ENCODE assay signal across 30 cellular contexts in the genomic region with DNA sequence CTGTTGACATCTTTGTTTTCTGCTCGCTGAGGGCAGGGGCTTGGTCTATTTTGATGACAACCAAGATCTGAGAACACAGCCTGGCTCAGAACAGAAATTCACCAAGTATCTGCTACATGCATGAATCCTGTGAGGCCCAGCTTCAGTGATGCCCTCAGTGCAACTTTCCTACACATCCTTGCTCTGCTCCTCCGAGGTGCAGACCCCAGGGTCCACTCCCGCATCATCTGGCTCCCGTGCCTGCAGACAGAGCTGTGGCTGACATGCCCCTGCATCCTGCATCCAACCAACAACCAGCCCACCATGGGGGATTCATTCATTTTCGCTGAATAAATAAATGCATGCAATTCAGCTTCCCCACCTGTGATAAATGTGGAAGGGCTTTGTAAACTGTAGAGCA.
"Had no signal": no experiment of that assay in that cellular context is flagged by ENCODE, and none has a peak within 500 bp of the region (broad histone marks: within the 10 kb centered on the region; RNA-seq: fewer than 3 reads in every experiment).

No MANE protein-coding gene starts in this region.

- ATAC-seq: activated T-cell treated with anti-CD3 and anti-CD28 coated beads, Interleukin-2, amount 50 U/mL, for 72 hours; left lung; lower lobe of right lung; natural killer cell treated with Interleukin-12 subunit alpha and Interleukin-12 subunit beta and Interleukin-15 and Interleukin-18, amount 100 ng/mL, for 72 hours; stimulated activated effector memory CD8-positive, alpha-beta T cell treated with anti-CD3 and anti-CD28 coated beads, Interleukin-12 subunit alpha, Interleukin-12 subunit beta, amount 100 ng/mL, for 72 hours had no signal

- H3K27me3 ChIP-seq: left lung, neutrophil, ovary had no signal

- DNase-seq: activated CD4-positive, alpha-beta T cell treated with anti-CD3 and anti-CD28 coated beads for 4 hours; activated CD4-positive, alpha-beta T cell treated with anti-CD3 and anti-CD28 coated beads, Interleukin-2, amount 50 U/mL, for 4 hours; activated naive CD4-positive, alpha-beta T cell; activated T-cell treated with anti-CD3 and anti-CD28 coated beads for 4 hours; activated T-cell treated with anti-CD3 and anti-CD28 coated beads, Interleukin-2, amount 50 U/mL, for 72 hours; anterior cingulate cortex; esophagus squamous epithelium; foreskin melanocyte; left lung; lower lobe of right lung; mesenchymal stem cell; retina; sigmoid colon; small intestine; stimulated activated CD4-positive, alpha-beta T cell treated with anti-CD3 and anti-CD28 coated beads, Interleukin-4, amount 100 ng/mL, for 24 hours; T-helper 9 cell had no signal

- H3K9me3 ChIP-seq: esophagus squamous epithelium, left lung, lower lobe of right lung, neutrophil, ovary, prostate gland, sigmoid colon, tibial artery had no signal

- H3K4me1 Mint-ChIP-seq: stimulated activated effector memory CD8-positive, alpha-beta T cell treated with anti-CD3 and anti-CD28 coated beads, Interleukin-12 subunit alpha, Interleukin-12 subunit beta, amount 100 ng/mL, for 72 hours had no signal

- H3K4me3 Mint-ChIP-seq: activated naive CD8-positive, alpha-beta T cell; activated T-cell treated with anti-CD3 and anti-CD28 coated beads, Interleukin-2, amount 50 U/mL, for 72 hours; natural killer cell treated with Interleukin-12 subunit alpha and Interleukin-12 subunit beta and Interleukin-15 and Interleukin-18, amount 100 ng/mL, for 72 hours; stimulated activated effector memory CD8-positive, alpha-beta T cell treated with anti-CD3 and anti-CD28 coated beads, Interleukin-12 subunit alpha, Interleukin-12 subunit beta, amount 100 ng/mL, for 72 hours; stimulated activated naive CD8-positive, alpha-beta T cell treated with anti-CD3 and anti-CD28 coated beads, Interleukin-15, Interleukin-2, amounts not matched to agents 100 ng/mL and 50 ng/mL, for 24 hours; T-helper 1 cell treated with Interleukin-12 subunit alpha and Interleukin-12 subunit beta and Interleukin-4 antibody, amounts not matched to agents 30 μg/mL and 1 μg/mL, for 36 hours had no signal

- H3K4me3 ChIP-seq: esophagus squamous epithelium, left lung, lower lobe of right lung, ovary, prostate gland, sigmoid colon, tibial artery had no signal

- H3K36me3 ChIP-seq: esophagus squamous epithelium, left lung, lower lobe of right lung, neutrophil, ovary, prostate gland, sigmoid colon, tibial artery had no signal

- FAIRE-seq: colon, islet of Langerhans, small intestine, TTC549, urothelium cell line had no signal

- H3K27ac Mint-ChIP-seq: activated naive CD8-positive, alpha-beta T cell; activated T-cell treated with anti-CD3 and anti-CD28 coated beads, Interleukin-2, amount 50 U/mL, for 72 hours; natural killer cell treated with Interleukin-12 subunit alpha and Interleukin-12 subunit beta and Interleukin-15 and Interleukin-18, amount 100 ng/mL, for 72 hours; stimulated activated effector memory CD8-positive, alpha-beta T cell treated with anti-CD3 and anti-CD28 coated beads, Interleukin-12 subunit alpha, Interleukin-12 subunit beta, amount 100 ng/mL, for 72 hours; stimulated activated naive CD8-positive, alpha-beta T cell treated with anti-CD3 and anti-CD28 coated beads, Interleukin-15, Interleukin-2, amounts not matched to agents 100 ng/mL and 50 ng/mL, for 24 hours; T-helper 1 cell treated with Interleukin-12 subunit alpha and Interleukin-12 subunit beta and Interleukin-4 antibody, amounts not matched to agents 30 μg/mL and 1 μg/mL, for 36 hours had no signal

- H3K27ac ChIP-seq: left lung, lower lobe of right lung, neutrophil, ovary, prostate gland, sigmoid colon, tibial artery, VCaP had no signal

- H3K9me3 Mint-ChIP-seq: activated T-cell treated with anti-CD3 and anti-CD28 coated beads, Interleukin-2, amount 50 U/mL, for 72 hours; natural killer cell treated with Interleukin-12 subunit alpha and Interleukin-12 subunit beta and Interleukin-15 and Interleukin-18, amount 100 ng/mL, for 72 hours; stimulated activated effector memory CD8-positive, alpha-beta T cell treated with anti-CD3 and anti-CD28 coated beads, Interleukin-12 subunit alpha, Interleukin-12 subunit beta, amount 100 ng/mL, for 72 hours; stimulated activated naive CD8-positive, alpha-beta T cell treated with anti-CD3 and anti-CD28 coated beads, Interleukin-15, Interleukin-2, amounts not matched to agents 100 ng/mL and 50 ng/mL, for 24 hours; T-helper 1 cell treated with Interleukin-12 subunit alpha and Interleukin-12 subunit beta and Interleukin-4 antibody, amounts not matched to agents 30 μg/mL and 1 μg/mL, for 36 hours had no signal

- H3K27me3 Mint-ChIP-seq: activated naive CD8-positive, alpha-beta T cell; stimulated activated naive CD8-positive, alpha-beta T cell treated with anti-CD3 and anti-CD28 coated beads, Interleukin-15, Interleukin-2, amounts not matched to agents 100 ng/mL and 50 ng/mL, for 24 hours had no signal

- H3K4me1 ChIP-seq: left lung, lower lobe of right lung, prostate gland, sigmoid colon, tibial artery had no signal

- H3K36me3 Mint-ChIP-seq: activated naive CD8-positive, alpha-beta T cell; natural killer cell treated with Interleukin-12 subunit alpha and Interleukin-12 subunit beta and Interleukin-15 and Interleukin-18, amount 100 ng/mL, for 72 hours; stimulated activated effector memory CD8-positive, alpha-beta T cell treated with anti-CD3 and anti-CD28 coated beads, Interleukin-12 subunit alpha, Interleukin-12 subunit beta, amount 100 ng/mL, for 72 hours had no signal
